ENCODE assay signal across 29 cellular contexts in genomic region chr6:135478626-135479025, GRCh38.
"Had no signal": no experiment of that assay in that cellular context is flagged by ENCODE, and none has a peak within 500 bp of the region (broad histone marks: within the 10 kb centered on the region; RNA-seq: fewer than 3 reads in every experiment).

No MANE protein-coding gene starts in this region.

- H3K4me3 Mint-ChIP-seq: natural killer cell; nephron; neural progenitor cell; stimulated activated effector memory CD8-positive, alpha-beta T cell treated with anti-CD3 and anti-CD28 coated beads, Interleukin-12 subunit alpha, Interleukin-12 subunit beta, amount 100 ng/mL, for 72 hours; stimulated activated naive B cell treated with anti-CD40 and anti-IgM and Interleukin-4, amounts not matched to agents 10 μg/mL and 1 μg/mL and 100 μg/mL, for 72 hours; stimulated activated naive CD8-positive, alpha-beta T cell treated with anti-CD3 and anti-CD28 coated beads, Interleukin-15, Interleukin-2, amounts not matched to agents 100 ng/mL and 50 ng/mL, for 24 hours had no signal

- H3K36me3 ChIP-seq: ovary, right lobe of liver had no signal

- H3K9me3 ChIP-seq: thyroid gland had no signal

- H3K27me3 ChIP-seq: neural progenitor cell, ovary, right lobe of liver, sigmoid colon, stomach, thyroid gland, tibial nerve, upper lobe of left lung, vagina had no signal

- H3K27me3 Mint-ChIP-seq: progenitor cell of endocrine pancreas; stimulated activated naive B cell treated with anti-CD40 and anti-IgM and Interleukin-4, amounts not matched to agents 10 μg/mL and 1 μg/mL and 100 μg/mL, for 72 hours; stimulated activated naive CD8-positive, alpha-beta T cell treated with anti-CD3 and anti-CD28 coated beads, Interleukin-15, Interleukin-2, amounts not matched to agents 100 ng/mL and 50 ng/mL, for 24 hours had no signal

- H3K9ac ChIP-seq: neural progenitor cell, parathyroid adenoma had no signal

- H3K4me1 ChIP-seq: neural progenitor cell, parathyroid adenoma, psoas muscle, right lobe of liver, sigmoid colon, stomach, thyroid gland, tibial nerve, upper lobe of left lung, vagina had no signal

- H3K4me2 ChIP-seq: neural progenitor cell had no signal

- H3K4me3 ChIP-seq: neural progenitor cell, ovary, psoas muscle, right lobe of liver, sigmoid colon, stomach, thoracic aorta, thyroid gland, tibial nerve, upper lobe of left lung, vagina had no signal

- DNase-seq: natural killer cell; occipital lobe; ovary; posterior cingulate gyrus; psoas muscle; right cardiac atrium; right lobe of liver; sigmoid colon; small intestine; stimulated activated CD4-positive, alpha-beta T cell treated with anti-CD3 and anti-CD28 coated beads, Interleukin-15, amount 100 ng/mL, for 24 hours; stimulated activated CD4-positive, alpha-beta T cell treated with anti-CD3 and anti-CD28 coated beads, Interleukin-2, amount 100 ng/mL, for 24 hours; stimulated activated CD4-positive, alpha-beta T cell treated with anti-CD3 and anti-CD28 coated beads, Interleukin-2, amount 100 ng/mL, for 48 hours; stimulated activated CD4-positive, alpha-beta T cell treated with anti-CD3 and anti-CD28 coated beads, Interleukin-4, amount 100 ng/mL, for 24 hours; stimulated activated naive B cell treated with anti-CD40 and anti-IgM and Interleukin-4, amounts not matched to agents 10 μg/mL and 1 μg/mL and 100 μg/mL, for 72 hours; stimulated activated naive CD4-positive, alpha-beta T cell treated with Interleukin-2 at 50 U/mL for 16 hours; stomach; thyroid gland; trophoblast cell; upper lobe of left lung had no signal

- H3K27ac Mint-ChIP-seq: natural killer cell; nephron; neural progenitor cell; progenitor cell of endocrine pancreas; stimulated activated effector memory CD8-positive, alpha-beta T cell treated with anti-CD3 and anti-CD28 coated beads, Interleukin-12 subunit alpha, Interleukin-12 subunit beta, amount 100 ng/mL, for 72 hours; stimulated activated naive B cell treated with anti-CD40 and anti-IgM and Interleukin-4, amounts not matched to agents 10 μg/mL and 1 μg/mL and 100 μg/mL, for 72 hours; stimulated activated naive CD8-positive, alpha-beta T cell treated with anti-CD3 and anti-CD28 coated beads, Interleukin-15, Interleukin-2, amounts not matched to agents 100 ng/mL and 50 ng/mL, for 24 hours had no signal

- H2AFZ ChIP-seq: neural progenitor cell, parathyroid adenoma had no signal

- FAIRE-seq: small intestine, urothelium cell line had no signal

- ATAC-seq: natural killer cell; psoas muscle; right cardiac atrium; right lobe of liver; stimulated activated effector memory CD8-positive, alpha-beta T cell treated with anti-CD3 and anti-CD28 coated beads, Interleukin-12 subunit alpha, Interleukin-12 subunit beta, amount 100 ng/mL, for 72 hours; stimulated activated naive B cell treated with anti-CD40 and anti-IgM and Interleukin-4, amounts not matched to agents 10 μg/mL and 1 μg/mL and 100 μg/mL, for 72 hours had no signal

- H3K27ac ChIP-seq: neural progenitor cell, ovary, parathyroid adenoma, psoas muscle, right lobe of liver, sigmoid colon, stomach, thoracic aorta, thyroid gland, tibial nerve, upper lobe of left lung, vagina had no signal

- H3K4me1 Mint-ChIP-seq: natural killer cell; neural progenitor cell; stimulated activated effector memory CD8-positive, alpha-beta T cell treated with anti-CD3 and anti-CD28 coated beads, Interleukin-12 subunit alpha, Interleukin-12 subunit beta, amount 100 ng/mL, for 72 hours; stimulated activated naive B cell treated with anti-CD40 and anti-IgM and Interleukin-4, amounts not matched to agents 10 μg/mL and 1 μg/mL and 100 μg/mL, for 72 hours had no signal
